ENCODE assay signal across 15 cellular contexts in genomic region chr7:132771301-132771730, GRCh38.
A peak's percentile ranks its signal among the peaks of the same experiment; 100 is the strongest.
DNase-seq lines count a peak whose midpoint lies in the region; ATAC-seq and TF ChIP-seq lines count a peak whose summit lies in the region.
"Had no signal": no experiment of that assay in that cellular context is flagged by ENCODE, and none has a peak within 500 bp of the region (broad histone marks: within the 10 kb centered on the region; RNA-seq: fewer than 3 reads in every experiment).

No MANE protein-coding gene starts in this region.

- no peaks in the 10 kb centered on the region for H3K4me1 ChIP-seq in gastroesophageal sphincter
- H3K4me1 ChIP-seq: left lung had no signal

- H3K36me3 ChIP-seq in gastroesophageal sphincter: no peaks in the 10 kb centered on the region
- H3K36me3 ChIP-seq: left lung had no signal

- H3K4me3 ChIP-seq in epithelial cell of esophagus (ENCODE audit: low read length) (no peak overlapping the region), gastroesophageal sphincter (no peak overlapping the region)
- H3K4me3 ChIP-seq: left lung, skin epidermis had no signal

- TF ChIP-seq CTCF in epithelial cell of esophagus (IDR thresholded peaks at IDR 0.05; ENCODE audit: insufficient read depth, low read depth, low read length, missing control alignments) (no peak), gastroesophageal sphincter (IDR thresholded peaks at IDR 0.05) (no peak)

- 42 to 83% methylated on average over 1 to 3 of the region's 6 CpGs for WGBS in gastroesophageal sphincter (ENCODE audit: low coverage in 1 of 2), 2 donors

- peak; percentile 62 for DNase-seq in AG20443 (ENCODE audit: low spot score)
- peak; percentile 55 for DNase-seq in activated CD8-positive, alpha-beta memory T cell treated with anti-CD3 and anti-CD28 coated beads, Interleukin-2, amount 50 U/mL, for 48 hours
- DNase-seq in epithelial cell of esophagus (ENCODE audit: low read depth): peak; percentile 5
- DNase-seq in SK-N-DZ (ENCODE audit: low spot score): no peak
- DNase-seq: aorta; effector memory CD4-positive, alpha-beta T cell; left lung; NCI-H1048; NCI-H510A had no signal

- no peak for TF ChIP-seq POLR2A in gastroesophageal sphincter (IDR thresholded peaks at IDR 0.05)

- no peak for TF ChIP-seq EP300 in gastroesophageal sphincter (IDR thresholded peaks at IDR 0.05)

- no peak overlapping the region for H3K27ac ChIP-seq in gastroesophageal sphincter
- H3K27ac ChIP-seq: left lung, RWPE1 had no signal

- peaks cover 0 to 19% (median 0%) of the 10 kb centered on the region in 3 donors for H3K9me3 ChIP-seq in gastroesophageal sphincter

- peaks cover 3% of the 10 kb centered on the region for H3K27me3 ChIP-seq in gastroesophageal sphincter
- H3K27me3 ChIP-seq: left lung had no signal

- ATAC-seq in HG02642 (IDR thresholded peaks at IDR 0.05; ENCODE audit: poor library complexity, unreplicated experiment) (peak; percentile 59), SK-N-SH treated with all-trans-retinoic acid at 6 μM for 48 hours (no peak; the same call in 2 of the 3 replicates), gastroesophageal sphincter (no peak), GM18873 (IDR thresholded peaks at IDR 0.05; ENCODE audit: low FRiP score, unreplicated experiment) (no peak)
- ATAC-seq: left lung had no signal

TF ChIP-seq in SK-N-SH treated with all-trans-retinoic acid at 6 μM for 48 hours, 23 proteins besides CTCF, POLR2A, EP300 and RAD21:
- TF ChIP-seq CSRNP3 (CRISPR knock-in tag; IDR thresholded peaks at IDR 0.05): no peak
- TF ChIP-seq ZNF8 (CRISPR knock-in tag; IDR thresholded peaks at IDR 0.05): no peak
- TF ChIP-seq ZFP3 (CRISPR knock-in tag; IDR thresholded peaks at IDR 0.05): no peak
- no peak for TF ChIP-seq ZNF70 (CRISPR knock-in tag; IDR thresholded peaks at IDR 0.05)
- TF ChIP-seq ESRRG (CRISPR knock-in tag; IDR thresholded peaks at IDR 0.05): no peak
- TF ChIP-seq, protein P1, sequence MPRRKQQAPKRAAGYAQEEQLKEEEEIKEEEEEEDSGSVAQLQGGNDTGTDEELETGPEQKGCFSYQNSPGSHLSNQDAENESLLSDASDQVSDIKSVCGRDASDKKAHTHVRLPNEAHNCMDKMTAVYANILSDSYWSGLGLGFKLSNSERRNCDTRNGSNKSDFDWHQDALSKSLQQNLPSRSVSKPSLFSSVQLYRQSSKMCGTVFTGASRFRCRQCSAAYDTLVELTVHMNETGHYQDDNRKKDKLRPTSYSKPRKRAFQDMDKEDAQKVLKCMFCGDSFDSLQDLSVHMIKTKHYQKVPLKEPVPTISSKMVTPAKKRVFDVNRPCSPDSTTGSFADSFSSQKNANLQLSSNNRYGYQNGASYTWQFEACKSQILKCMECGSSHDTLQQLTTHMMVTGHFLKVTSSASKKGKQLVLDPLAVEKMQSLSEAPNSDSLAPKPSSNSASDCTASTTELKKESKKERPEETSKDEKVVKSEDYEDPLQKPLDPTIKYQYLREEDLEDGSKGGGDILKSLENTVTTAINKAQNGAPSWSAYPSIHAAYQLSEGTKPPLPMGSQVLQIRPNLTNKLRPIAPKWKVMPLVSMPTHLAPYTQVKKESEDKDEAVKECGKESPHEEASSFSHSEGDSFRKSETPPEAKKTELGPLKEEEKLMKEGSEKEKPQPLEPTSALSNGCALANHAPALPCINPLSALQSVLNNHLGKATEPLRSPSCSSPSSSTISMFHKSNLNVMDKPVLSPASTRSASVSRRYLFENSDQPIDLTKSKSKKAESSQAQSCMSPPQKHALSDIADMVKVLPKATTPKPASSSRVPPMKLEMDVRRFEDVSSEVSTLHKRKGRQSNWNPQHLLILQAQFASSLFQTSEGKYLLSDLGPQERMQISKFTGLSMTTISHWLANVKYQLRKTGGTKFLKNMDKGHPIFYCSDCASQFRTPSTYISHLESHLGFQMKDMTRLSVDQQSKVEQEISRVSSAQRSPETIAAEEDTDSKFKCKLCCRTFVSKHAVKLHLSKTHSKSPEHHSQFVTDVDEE (CRISPR knock-in tag; IDR thresholded peaks at IDR 0.05): no peak
